ENCODE assay signal across 17 cellular contexts in genomic region chr17:40020146-40020545, GRCh38. TPM values are rescaled to one million over a fixed set of nuclear protein-coding genes. Genes with fewer than 3 reads are reported as not detected.
DNase-seq lines count a peak whose midpoint lies in the region; ATAC-seq and TF ChIP-seq lines count a peak whose summit lies in the region.
"Had no signal": no experiment of that assay in that cellular context is flagged by ENCODE, and none has a peak within 500 bp of the region (broad histone marks: within the 10 kb centered on the region; RNA-seq: fewer than 3 reads in every experiment).

No MANE protein-coding gene starts in this region.

- POLR2A ChIA-PET in IMR-90 (lab: Charles Lee; ENCODE audit: unreplicated experiment) = no interaction called here

- no peak overlapping the region for H4K5ac ChIP-seq in IMR-90 (ENCODE audit: low read depth, low read length)

- peaks cover 6% of the 10 kb centered on the region for H3K4me1 Mint-ChIP-seq in activated naive CD4-positive, alpha-beta T cell treated with anti-CD3 and anti-CD28 coated beads, Interleukin-2, amount 10 ng/mL, durations not matched to agents 7 days and 5 days

- H3K27me3 Mint-ChIP-seq in activated naive CD4-positive, alpha-beta T cell treated with anti-CD3 and anti-CD28 coated beads, Interleukin-2, amount 10 ng/mL, durations not matched to agents 7 days and 5 days = peaks cover 5% of the 10 kb centered on the region

- dilution Hi-C loops in IMR-90 (cut with HindIII; ENCODE audit: low sequenced_read_pairs, unreplicated experiment) = no loop called here

- H4K8ac ChIP-seq in IMR-90 (ENCODE audit: low read depth in 2 of 2, low read length in 2 of 2) = peak overlapping the region; percentile 19 to 31; a peak in 2 of 4 replicates

- no peak for TF ChIP-seq RAD21 in IMR-90 (IDR thresholded peaks at IDR 0.05; ENCODE audit: low read length)

- DNase-seq in activated naive CD4-positive, alpha-beta T cell treated with anti-CD3 and anti-CD28 coated beads, Interleukin-2, amount 50 U/mL, for 72 hours (ENCODE audit: low spot score in 2 of 2) = no peak
- DNase-seq in activated naive CD4-positive, alpha-beta T cell treated with anti-CD3 and anti-CD28 coated beads, Interleukin-2, amount 10 ng/mL, durations not matched to agents 7 days and 5 days = no peak
- DNase-seq in IMR-90 = no peak
- DNase-seq in fibroblast of lung (ENCODE audit: low read depth in 2 of 2) = no peak
- no peak for DNase-seq in upper lobe of left lung
- DNase-seq in activated CD4-positive, alpha-beta T cell treated with anti-CD3 and anti-CD28 coated beads for 1 hour = no peak
- no peak for DNase-seq in head of caudate nucleus
- DNase-seq: DMS79 treated with DMSO at 0.1 percent for 48 hours, MM.1S, NCI-H1105, NCI-H187, NCI-H510A, SJCRH30 had no signal

- 0 out of 4 replicates have a peak, but pooled peaks cover 0 to 6% of the 10 kb centered on the region in 2 experiments for H3K79me1 ChIP-seq in IMR-90 (ENCODE audit: low read depth in 1 of 2, low read length in 2 of 2)

- TF ChIP-seq CTCF in IMR-90 (conservative IDR thresholded peaks at IDR 0.05; ENCODE audit: low read depth, low read length) = no peak
- TF ChIP-seq CTCF in fibroblast of lung (conservative IDR thresholded peaks at IDR 0.05 in 1 of 2, IDR thresholded peaks at IDR 0.05 in 1 of 2; ENCODE audit: low read depth in 1 of 2, low read length in 2 of 2) = no peak
- TF ChIP-seq CTCF in upper lobe of left lung (IDR thresholded peaks at IDR 0.05) = no peak

- H4K20me1 ChIP-seq in IMR-90 (ENCODE audit: insufficient read depth, low read length) (no peaks in the 10 kb centered on the region), fibroblast of lung (ENCODE audit: control insufficient read depth, extremely low read depth, insufficient read depth, low read length) (no peaks in the 10 kb centered on the region)

- no peak overlapping the region for H3K4me2 ChIP-seq in IMR-90 (ENCODE audit: low read depth, low read length)
- H3K4me2 ChIP-seq in fibroblast of lung (ENCODE audit: extremely low read depth, insufficient read depth, low read length) = no peak overlapping the region
- H3K4me2 ChIP-seq: GM23338 had no signal

- H3K36me3 ChIP-seq in IMR-90 (ENCODE audit: control insufficient read depth, insufficient read depth, low read length) = peaks cover 21% of the 10 kb centered on the region; the same call in 1 of the 2 replicates
- peaks cover 14% of the 10 kb centered on the region for H3K36me3 ChIP-seq in fibroblast of lung (ENCODE audit: control insufficient read depth, insufficient read depth, low read length)
- peaks cover 5 to 46% (median 23%) of the 10 kb centered on the region in 4 donors for H3K36me3 ChIP-seq in upper lobe of left lung
- H3K36me3 ChIP-seq: SJCRH30 had no signal

- H3K9me3 ChIP-seq in IMR-90 (ENCODE audit: control insufficient read depth, insufficient read depth, low read length) (no peaks in the 10 kb centered on the region), fibroblast of lung (ENCODE audit: control insufficient read depth, insufficient read depth, low read depth, low read length) (no peaks in the 10 kb centered on the region), upper lobe of left lung (no peaks in the 10 kb centered on the region)
- H3K9me3 ChIP-seq: SJCRH30 had no signal

- 0 out of 2 replicates have a peak overlapping the region, but pooled peaks have one; percentile 9 for H3K56ac ChIP-seq in IMR-90 (ENCODE audit: extremely low read depth, insufficient read depth, low read length)

- H2AFZ ChIP-seq in IMR-90 (replicated peaks; ENCODE audit: low read length, poor library complexity) (peak overlapping the region; percentile 24), fibroblast of lung (ENCODE audit: low read length) (no peak overlapping the region)
- H2AFZ ChIP-seq: GM23338 had no signal

- peak overlapping the region; percentile 81; the same call in 2 of the 3 replicates for H2BK15ac ChIP-seq in IMR-90 (ENCODE audit: low read depth, low read length)

- H2BK5ac ChIP-seq in IMR-90 (ENCODE audit: low read depth, low read length, poor library complexity, severe bottlenecking) = peak overlapping the region; percentile 19

- peak overlapping the region; percentile 85 for H2BK120ac ChIP-seq in IMR-90 (ENCODE audit: low read depth, low read length)

- peaks cover 0 to 2% of the 10 kb centered on the region in 2 donors for H3K36me3 Mint-ChIP-seq in activated naive CD4-positive, alpha-beta T cell treated with anti-CD3 and anti-CD28 coated beads, Interleukin-2, amount 50 U/mL, for 72 hours
- peaks cover 16% of the 10 kb centered on the region for H3K36me3 Mint-ChIP-seq in activated naive CD4-positive, alpha-beta T cell treated with anti-CD3 and anti-CD28 coated beads, Interleukin-2, amount 10 ng/mL, durations not matched to agents 7 days and 5 days

- H4K91ac ChIP-seq in IMR-90 (ENCODE audit: insufficient read depth, low read depth, low read length) = peak overlapping the region; percentile 66; the same call in 1 of the 2 replicates

- CTCF ChIA-PET in activated naive CD4-positive, alpha-beta T cell treated with anti-CD3 and anti-CD28 coated beads, Interleukin-2, amount 10 ng/mL, durations not matched to agents 7 days and 5 days (lab: Charles Lee) = no interaction called here
- CTCF ChIA-PET in IMR-90 (lab: Yijun Ruan, JAX) = no interaction called here

- H3K4ac ChIP-seq in IMR-90 (ENCODE audit: low read depth, low read length) = peak overlapping the region; percentile 51

- H3K14ac ChIP-seq in IMR-90 (replicated peaks; ENCODE audit: low read depth, low read length) = no peak overlapping the region

- H3K9ac ChIP-seq in IMR-90 (ENCODE audit: low read depth, low read length) = no peak overlapping the region
- H3K9ac ChIP-seq in fibroblast of lung (ENCODE audit: insufficient read depth, low read length) = no peak overlapping the region

- peak overlapping the region; percentile 60 for H2AK9ac ChIP-seq in IMR-90 (replicated peaks; ENCODE audit: low read depth, low read length, poor library complexity)

- TF ChIP-seq POLR2A in IMR-90 (IDR thresholded peaks at IDR 0.05; ENCODE audit: low read depth, low read length) (no peak), upper lobe of left lung (IDR thresholded peaks at IDR 0.05) (no peak)

- no peaks in the 10 kb centered on the region for H3K79me2 ChIP-seq in fibroblast of lung (ENCODE audit: control insufficient read depth, insufficient read depth, low read length)

- H3K27me3 ChIP-seq in IMR-90 (ENCODE audit: control insufficient read depth, insufficient read depth, low read length) = no peaks in the 10 kb centered on the region
- H3K27me3 ChIP-seq in fibroblast of lung (ENCODE audit: control insufficient read depth, insufficient read depth, low read length) = no peaks in the 10 kb centered on the region
- H3K27me3 ChIP-seq in upper lobe of left lung = no peaks in the 10 kb centered on the region
- H3K27me3 ChIP-seq: SJCRH30 had no signal

- no peak overlapping the region for H3K23ac ChIP-seq in IMR-90 (ENCODE audit: low read depth, low read length)

- intact Hi-C loops in IMR-90 (cut with micrococcal nuclease) (no loop called here), head of caudate nucleus (cut with DNase I) (no loop called here)

- H3K4me1 ChIP-seq in IMR-90 (ENCODE audit: control insufficient read depth, insufficient read depth, low read length) (peaks cover 36% of the 10 kb centered on the region), fibroblast of lung (ENCODE audit: control insufficient read depth, extremely low read depth, insufficient read depth, low read length) (peaks cover 30% of the 10 kb centered on the region), upper lobe of left lung (peaks cover 90 to 98% (median 93%) of the 10 kb centered on the region in 4 donors)

- no peak for ATAC-seq in activated naive CD4-positive, alpha-beta T cell treated with anti-CD3 and anti-CD28 coated beads, Interleukin-2, amount 50 U/mL, for 72 hours
- ATAC-seq in IMR-90 (ENCODE audit: low read depth) = no peak
- no peak for ATAC-seq in upper lobe of left lung (ENCODE audit: low FRiP score in 2 of 2)
- no peak for ATAC-seq in GM21423 (IDR thresholded peaks at IDR 0.05; ENCODE audit: unreplicated experiment)

- H3K27ac ChIP-seq in IMR-90 (ENCODE audit: insufficient read depth, low read length) (no peak overlapping the region; the same call in 1 of the 2 replicates), fibroblast of lung (ENCODE audit: insufficient read depth, low read length) (peak overlapping the region; percentile 63), upper lobe of left lung (peak overlapping the region in 3 of 4 donors; percentile 8 to 83 (median 83))
- H3K27ac ChIP-seq: SJCRH30 had no signal

- no peak overlapping the region for H3K4me3 Mint-ChIP-seq in activated naive CD4-positive, alpha-beta T cell treated with anti-CD3 and anti-CD28 coated beads, Interleukin-2, amount 10 ng/mL, durations not matched to agents 7 days and 5 days
- H3K4me3 Mint-ChIP-seq: CD14-positive monocyte, GM23338 had no signal

- BruUV-seq in IMR-90 (replicated peaks; lab: Mats Ljungman, UMichigan) = no TSS peak

- WGBS in IMR-90 (ENCODE audit: extremely low coverage in 2 of 2, insufficient read length in 1 of 2), 2 experiments = 83% methylated on average over 10 of the region's 13 CpGs; no CpG with 5 or more reads in 1 of the 2 experiments
- 94 to 98% methylated on average over 10 to 11 of the region's 13 CpGs for WGBS in upper lobe of left lung, 2 donors

- H2AK5ac ChIP-seq in IMR-90 (ENCODE audit: low read depth, low read length) = peak overlapping the region; percentile 87

- peaks cover 2% of the 10 kb centered on the region; the same call in 1 of the 2 replicates for H3K9me1 ChIP-seq in IMR-90 (ENCODE audit: insufficient read depth, low read length)

- no peaks in the 10 kb centered on the region for H3K9me3 Mint-ChIP-seq in activated naive CD4-positive, alpha-beta T cell treated with anti-CD3 and anti-CD28 coated beads, Interleukin-2, amount 50 U/mL, for 72 hours
- H3K9me3 Mint-ChIP-seq in activated naive CD4-positive, alpha-beta T cell treated with anti-CD3 and anti-CD28 coated beads, Interleukin-2, amount 10 ng/mL, durations not matched to agents 7 days and 5 days = no peaks in the 10 kb centered on the region
- H3K9me3 Mint-ChIP-seq: CD14-positive monocyte, GM23338 had no signal

- H3K4me3 ChIP-seq in IMR-90 (ENCODE audit: insufficient read depth, low read depth, low read length) (no peak overlapping the region), fibroblast of lung (replicated peaks in 1 of 4; ENCODE audit: control extremely low read depth in 1 of 4, insufficient read depth in 1 of 4, low read depth in 3 of 4, low read length in 4 of 4) (no peak overlapping the region), upper lobe of left lung (no peak overlapping the region)
- H3K4me3 ChIP-seq: GM23338, SJCRH30 had no signal

- in situ Hi-C loops in IMR-90 (cut with MboI; ENCODE audit: low sequenced_read_pairs) = loop anchor here (10.0 kb wide), 1 partner anchor 265 kb away; the partner anchor contains the start of gene CDC6

- no peak for TF ChIP-seq EP300 in upper lobe of left lung (IDR thresholded peaks at IDR 0.05)

- peak overlapping the region; percentile 77; the same call in 1 of the 2 replicates for H2BK20ac ChIP-seq in IMR-90 (ENCODE audit: low read depth, low read length)

- no peak overlapping the region for H3K18ac ChIP-seq in IMR-90 (ENCODE audit: low read depth, low read length)

- peak overlapping the region; percentile 9 to 49 for H3K27ac Mint-ChIP-seq in activated naive CD4-positive, alpha-beta T cell treated with anti-CD3 and anti-CD28 coated beads, Interleukin-2, amount 50 U/mL, for 72 hours
- H3K27ac Mint-ChIP-seq in activated naive CD4-positive, alpha-beta T cell treated with anti-CD3 and anti-CD28 coated beads, Interleukin-2, amount 10 ng/mL, durations not matched to agents 7 days and 5 days = no peak overlapping the region
- H3K27ac Mint-ChIP-seq: GM23338 had no signal

RNA-seq across cellular contexts. Expression of gene CSF3, which starts 4.9 kb away (rescaled TPM):
- total RNA-seq in activated naive CD4-positive, alpha-beta T cell treated with anti-CD3 and anti-CD28 coated beads, Interleukin-2, amount 50 U/mL, for 72 hours = not detected
- total RNA-seq in IMR-90 (2012; rRNA removed) (not detected in 2 replicates), fibroblast of lung (not detected in 2 replicates), upper lobe of left lung (10 to 100 TPM in 1 of 6 donors, 1 to 10 TPM in 5; 1.6 to 14.4 (median 2.7) TPM)
- polyA plus RNA-seq in IMR-90 (2012; rRNA removed) (not detected in 2 replicates), fibroblast of lung (0.12 TPM in 1 of 2 replicates, not detected in the other)
- 0.03 and 0.05 TPM in 2 replicates for polyA plus RNA-seq in IMR-90 (2012; cell fraction: cytosol; rRNA removed)
- polyA plus RNA-seq in IMR-90 (2012; cell fraction: nucleus; rRNA removed; ENCODE audit: low replicate concordance) = 0.04 TPM in 1 of 2 replicates, not detected in the other
- polyA plus RNA-seq in fibroblast of lung (2012) = 0.17 TPM in 1 of 2 replicates, not detected in the other
- polyA minus RNA-seq in fibroblast of lung (ENCODE audit: low replicate concordance) = not detected in 2 replicates
- total RNA-seq: A172, GM23338 had no signal
- polyA plus RNA-seq: CD14-positive monocyte, GM23338 had no signal

RNA-seq across cellular contexts. Expression of gene MED24, which starts 34.1 kb away (rescaled TPM):
- 100 to 1,000 TPM; 106 to 133 TPM for total RNA-seq in activated naive CD4-positive, alpha-beta T cell treated with anti-CD3 and anti-CD28 coated beads, Interleukin-2, amount 50 U/mL, for 72 hours
- total RNA-seq in IMR-90 (2012; rRNA removed) = 18.6 and 25.8 TPM in 2 replicates
- 73.6 and 79.0 TPM in 2 replicates for polyA plus RNA-seq in IMR-90 (2012; rRNA removed)
- polyA plus RNA-seq in IMR-90 (2012; cell fraction: cytosol; rRNA removed) = 29.9 and 49.0 TPM in 2 replicates
- polyA plus RNA-seq in IMR-90 (2012; cell fraction: nucleus; rRNA removed; ENCODE audit: low replicate concordance) = 167 and 365 TPM in 2 replicates
- 25.1 and 31.1 TPM in 2 replicates for total RNA-seq in fibroblast of lung
- 42.7 and 66.7 TPM in 2 replicates for polyA plus RNA-seq in fibroblast of lung
- polyA plus RNA-seq in fibroblast of lung (2012) = 32.7 and 46.9 TPM in 2 replicates
- polyA minus RNA-seq in fibroblast of lung (ENCODE audit: low replicate concordance) = 122 and 302 TPM in 2 replicates
- 100 to 1,000 TPM in 1 of 6 donors, 10 to 100 TPM in 5; 36.5 to 157 (median 71.0) TPM for total RNA-seq in upper lobe of left lung

RNA-seq across cellular contexts. Expression of gene PSMD3, which starts 39.5 kb away (rescaled TPM):
- total RNA-seq in activated naive CD4-positive, alpha-beta T cell treated with anti-CD3 and anti-CD28 coated beads, Interleukin-2, amount 50 U/mL, for 72 hours = 100 to 1,000 TPM in 1 of 2 donors, 10 to 100 TPM in 1; 89.7 to 136 TPM
- total RNA-seq in IMR-90 (2012; rRNA removed) (123 and 125 TPM in 2 replicates), fibroblast of lung (55.2 and 55.5 TPM in 2 replicates), upper lobe of left lung (100 to 1,000 TPM in 2 of 6 donors, 10 to 100 TPM in 4; 55.5 to 117 (median 78.8) TPM)
- polyA plus RNA-seq in IMR-90 (2012; rRNA removed) (154 and 155 TPM in 2 replicates), fibroblast of lung (66.9 and 107 TPM in 2 replicates)
- 69.3 and 125 TPM in 2 replicates for polyA plus RNA-seq in IMR-90 (2012; cell fraction: cytosol; rRNA removed)
- 121 and 167 TPM in 2 replicates for polyA plus RNA-seq in IMR-90 (2012; cell fraction: nucleus; rRNA removed; ENCODE audit: low replicate concordance)
- polyA plus RNA-seq in fibroblast of lung (2012) = 83.3 and 134 TPM in 2 replicates
- 181 and 235 TPM in 2 replicates for polyA minus RNA-seq in fibroblast of lung (ENCODE audit: low replicate concordance)

RNA-seq across cellular contexts. Expression of gene THRA, which starts 42.6 kb away (rescaled TPM):
- 10 to 100 TPM; 14.5 to 19.3 TPM for total RNA-seq in activated naive CD4-positive, alpha-beta T cell treated with anti-CD3 and anti-CD28 coated beads, Interleukin-2, amount 50 U/mL, for 72 hours
- total RNA-seq in IMR-90 (2012; rRNA removed) (20.8 and 22.0 TPM in 2 replicates), fibroblast of lung (49.8 and 52.8 TPM in 2 replicates), upper lobe of left lung (10 to 100 TPM; 31.0 to 55.3 (median 49.9) TPM)
- polyA plus RNA-seq in IMR-90 (2012; rRNA removed) (21.9 and 23.4 TPM in 2 replicates), fibroblast of lung (27.2 and 30.8 TPM in 2 replicates)
- polyA plus RNA-seq in IMR-90 (2012; cell fraction: cytosol; rRNA removed) = 22.4 and 25.8 TPM in 2 replicates
- 17.8 and 22.5 TPM in 2 replicates for polyA plus RNA-seq in IMR-90 (2012; cell fraction: nucleus; rRNA removed; ENCODE audit: low replicate concordance)
- polyA plus RNA-seq in fibroblast of lung (2012) = 34.3 and 34.9 TPM in 2 replicates
- 43.5 and 67.0 TPM in 2 replicates for polyA minus RNA-seq in fibroblast of lung (ENCODE audit: low replicate concordance)

RNA-seq across cellular contexts. Expression of gene GSDMA, which starts 57.3 kb away (rescaled TPM):
- 1 to 10 TPM in 1 of 2 donors, under 1 TPM in 1; 0.50 to 1.1 TPM for total RNA-seq in activated naive CD4-positive, alpha-beta T cell treated with anti-CD3 and anti-CD28 coated beads, Interleukin-2, amount 50 U/mL, for 72 hours
- total RNA-seq in IMR-90 (2012; rRNA removed) (not detected in 2 replicates), fibroblast of lung (not detected in 2 replicates), upper lobe of left lung (under 1 TPM in 4 of 6 donors, not detected in 2; 0.14 to 0.61 (median 0.51) TPM)
- polyA plus RNA-seq in IMR-90 (2012; rRNA removed) (0.04 TPM in 1 of 2 replicates, not detected in the other), fibroblast of lung (not detected in 2 replicates)
- polyA plus RNA-seq in IMR-90 (2012; cell fraction: cytosol; rRNA removed) = not detected in 2 replicates
- polyA plus RNA-seq in IMR-90 (2012; cell fraction: nucleus; rRNA removed; ENCODE audit: low replicate concordance) = not detected in 2 replicates
- polyA plus RNA-seq in fibroblast of lung (2012) = not detected in 2 replicates
- not detected in 2 replicates for polyA minus RNA-seq in fibroblast of lung (ENCODE audit: low replicate concordance)
- total RNA-seq: A172, GM23338, SJCRH30 had no signal
- polyA plus RNA-seq: CD14-positive monocyte, GM23338 had no signal
